In the genomic region with DNA sequence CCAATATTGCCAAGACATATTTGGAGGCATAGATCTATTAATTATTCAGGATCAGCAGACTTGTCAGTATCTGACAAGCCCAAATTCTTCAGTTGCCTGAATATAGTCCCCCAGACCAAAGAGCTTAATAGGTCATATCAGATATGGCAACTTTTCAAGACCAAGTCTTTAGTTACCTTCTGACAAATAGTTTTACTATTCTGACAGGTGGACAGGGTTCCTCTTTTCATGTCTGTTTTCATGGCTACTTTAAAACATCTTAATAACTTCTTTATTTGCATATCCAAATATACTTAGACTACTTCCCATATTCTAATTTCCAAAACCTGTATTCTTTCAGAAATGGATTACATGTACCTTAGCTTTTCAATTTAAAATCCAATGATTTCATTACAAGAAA, we compare ENCODE assay signal across 34 cellular contexts.
"Had no signal": no experiment of that assay in that cellular context is flagged by ENCODE, and none has a peak within 500 bp of the region (broad histone marks: within the 10 kb centered on the region; RNA-seq: fewer than 3 reads in every experiment).

No MANE protein-coding gene starts in this region.

- H3K27me3 Mint-ChIP-seq: activated CD4-positive, alpha-beta memory T cell treated with anti-CD3 and anti-CD28 coated beads for 36 hours; activated CD4-positive, alpha-beta T cell treated with anti-CD3 and anti-CD28 coated beads for 36 hours; activated CD4-positive, alpha-beta T cell treated with anti-CD3 and anti-CD28 coated beads, Interleukin-2, amount 10 ng/mL, durations not matched to agents 24 days and 14 days; activated CD8-positive, alpha-beta memory T cell treated with anti-CD3 and anti-CD28 coated beads, Interleukin-2, amount 10 ng/mL, durations not matched to agents 7 days and 5 days; activated naive CD4-positive, alpha-beta T cell treated with anti-CD3 and anti-CD28 coated beads, Interleukin-2, amount 10 ng/mL, durations not matched to agents 7 days and 5 days; activated naive CD8-positive, alpha-beta T cell treated with anti-CD3 and anti-CD28 coated beads, Interleukin-2, amount 10 ng/mL, durations not matched to agents 7 days and 5 days; brain; dendritic cell treated with granulocyte-macrophage colony-stimulating factor and Interleukin-4, amounts not matched to agents 40 ng/mL and 50 ng/mL, for 4 days had no signal

- H3K27ac Mint-ChIP-seq: activated CD4-positive, alpha-beta memory T cell treated with anti-CD3 and anti-CD28 coated beads for 36 hours; activated CD4-positive, alpha-beta T cell treated with anti-CD3 and anti-CD28 coated beads for 36 hours; activated CD4-positive, alpha-beta T cell treated with anti-CD3 and anti-CD28 coated beads, Interleukin-2, amount 10 ng/mL, durations not matched to agents 24 days and 14 days; activated CD8-positive, alpha-beta T cell treated with anti-CD3 and anti-CD28 coated beads, Interleukin-2, amount 10 ng/mL, durations not matched to agents 7 days and 5 days; activated naive CD4-positive, alpha-beta T cell treated with anti-CD3 and anti-CD28 coated beads, Interleukin-2, amount 10 ng/mL, durations not matched to agents 7 days and 5 days; activated naive CD8-positive, alpha-beta T cell treated with anti-CD3 and anti-CD28 coated beads, Interleukin-2, amount 10 ng/mL, durations not matched to agents 7 days and 5 days; activated T-helper 1 cell treated with anti-CD3 and anti-CD28 coated beads, Interleukin-12 subunit alpha, Interleukin-12 subunit beta, Interleukin-2, Interleukin-4 antibody, amounts not matched to agents 30 ng/mL and 10 ng/mL and 1 ng/mL, durations not matched to agents 14 hours and 24 hours and 36 hours; activated T-helper 2 cell treated with anti-CD3 and anti-CD28 coated beads, Interferon-gamma antibody, Interleukin-2, Interleukin-4, amounts not matched to agents 10 μg/mL and 5 μg/mL and 100 μg/mL, durations not matched to agents 14 hours and 24 hours and 36 hours; brain; dendritic cell treated with granulocyte-macrophage colony-stimulating factor and Interleukin-4, amounts not matched to agents 40 ng/mL and 50 ng/mL, for 4 days; endodermal cell had no signal

- H3K9me3 ChIP-seq: ascending aorta, breast epithelium, heart left ventricle had no signal

- H3K4me3 ChIP-seq: ascending aorta, breast epithelium, cardiac muscle cell, coronary artery, dorsolateral prefrontal cortex, heart left ventricle had no signal

- DNase-seq: activated CD4-positive, alpha-beta memory T cell treated with anti-CD3 and anti-CD28 coated beads for 36 hours; activated CD4-positive, alpha-beta T cell treated with anti-CD3 and anti-CD28 coated beads for 36 hours; activated CD4-positive, CD25-positive, alpha-beta regulatory T cell; activated CD4-positive, CD25-positive, alpha-beta regulatory T cell treated with anti-CD3 and anti-CD28 coated beads, Interleukin-2, amount 50 U/mL, for 72 hours; activated CD8-positive, alpha-beta memory T cell treated with anti-CD3 and anti-CD28 coated beads, Interleukin-2, amount 10 ng/mL, durations not matched to agents 7 days and 5 days; activated CD8-positive, alpha-beta memory T cell treated with anti-CD3 and anti-CD28 coated beads, Interleukin-2, amount 50 U/mL, for 4 hours; activated CD8-positive, alpha-beta T cell treated with anti-CD3 and anti-CD28 coated beads, Interleukin-2, amount 10 ng/mL, durations not matched to agents 7 days and 5 days; activated effector memory CD4-positive, alpha-beta T cell treated with anti-CD3 and anti-CD28 coated beads, Interleukin-2, amount 50 U/mL, for 16 hours; activated naive CD4-positive, alpha-beta T cell; activated naive CD4-positive, alpha-beta T cell treated with anti-CD3 and anti-CD28 coated beads, Interleukin-2, amount 10 ng/mL, durations not matched to agents 7 days and 5 days; activated naive CD8-positive, alpha-beta T cell treated with anti-CD3 and anti-CD28 coated beads, Interleukin-2, amount 10 ng/mL, durations not matched to agents 7 days and 5 days; activated T-cell treated with anti-CD3 and anti-CD28 coated beads, Interleukin-2, amount 50 U/mL, for 1 hour; activated T-cell treated with anti-CD3 and anti-CD28 coated beads, Interleukin-2, amount 50 U/mL, for 48 hours; central memory CD4-positive, alpha-beta T cell; cerebellar nuclear complex; dorsolateral prefrontal cortex; effector memory CD4-positive, alpha-beta T cell; endodermal cell; foreskin fibroblast; glutamatergic neuron; heart left ventricle; T-helper 2 cell had no signal

- H3K36me3 ChIP-seq: breast epithelium had no signal

- H3K4me1 Mint-ChIP-seq: activated CD4-positive, alpha-beta T cell treated with anti-CD3 and anti-CD28 coated beads for 36 hours; activated naive CD4-positive, alpha-beta T cell treated with anti-CD3 and anti-CD28 coated beads, Interleukin-2, amount 10 ng/mL, durations not matched to agents 7 days and 5 days; activated naive CD8-positive, alpha-beta T cell treated with anti-CD3 and anti-CD28 coated beads, Interleukin-2, amount 10 ng/mL, durations not matched to agents 7 days and 5 days; endodermal cell had no signal

- FAIRE-seq: frontal cortex had no signal

- H3K4me3 Mint-ChIP-seq: activated CD4-positive, alpha-beta memory T cell treated with anti-CD3 and anti-CD28 coated beads for 36 hours; activated CD4-positive, alpha-beta T cell treated with anti-CD3 and anti-CD28 coated beads for 36 hours; activated CD4-positive, alpha-beta T cell treated with anti-CD3 and anti-CD28 coated beads, Interleukin-2, amount 10 ng/mL, durations not matched to agents 24 days and 14 days; activated CD8-positive, alpha-beta memory T cell treated with anti-CD3 and anti-CD28 coated beads, Interleukin-2, amount 10 ng/mL, durations not matched to agents 7 days and 5 days; activated CD8-positive, alpha-beta T cell treated with anti-CD3 and anti-CD28 coated beads, Interleukin-2, amount 10 ng/mL, durations not matched to agents 7 days and 5 days; activated naive CD4-positive, alpha-beta T cell treated with anti-CD3 and anti-CD28 coated beads, Interleukin-2, amount 10 ng/mL, durations not matched to agents 7 days and 5 days; activated naive CD8-positive, alpha-beta T cell treated with anti-CD3 and anti-CD28 coated beads, Interleukin-2, amount 10 ng/mL, durations not matched to agents 7 days and 5 days; activated T-helper 1 cell treated with anti-CD3 and anti-CD28 coated beads, Interleukin-12 subunit alpha, Interleukin-12 subunit beta, Interleukin-2, Interleukin-4 antibody, amounts not matched to agents 30 ng/mL and 10 ng/mL and 1 ng/mL, durations not matched to agents 14 hours and 24 hours and 36 hours; brain; dendritic cell treated with granulocyte-macrophage colony-stimulating factor and Interleukin-4, amounts not matched to agents 40 ng/mL and 50 ng/mL, for 4 days; endodermal cell had no signal

- H3K27ac ChIP-seq: ascending aorta, breast epithelium, cardiac muscle cell, coronary artery, dorsolateral prefrontal cortex, heart left ventricle had no signal

- ATAC-seq: activated CD4-positive, alpha-beta T cell treated with anti-CD3 and anti-CD28 coated beads for 36 hours; activated CD8-positive, alpha-beta memory T cell treated with anti-CD3 and anti-CD28 coated beads, Interleukin-2, amount 10 ng/mL, durations not matched to agents 7 days and 5 days; activated CD8-positive, alpha-beta T cell treated with anti-CD3 and anti-CD28 coated beads, Interleukin-2, amount 10 ng/mL, durations not matched to agents 7 days and 5 days; activated naive CD4-positive, alpha-beta T cell treated with anti-CD3 and anti-CD28 coated beads, Interleukin-2, amount 50 U/mL, for 72 hours; esophagus mucosa; heart left ventricle had no signal

- H3K4me1 ChIP-seq: breast epithelium had no signal

- H3K9me3 Mint-ChIP-seq: activated CD4-positive, alpha-beta memory T cell treated with anti-CD3 and anti-CD28 coated beads for 36 hours; activated naive CD4-positive, alpha-beta T cell treated with anti-CD3 and anti-CD28 coated beads, Interleukin-2, amount 10 ng/mL, durations not matched to agents 7 days and 5 days; activated naive CD4-positive, alpha-beta T cell treated with anti-CD3 and anti-CD28 coated beads, Interleukin-2, amount 50 U/mL, for 72 hours; activated naive CD8-positive, alpha-beta T cell treated with anti-CD3 and anti-CD28 coated beads, Interleukin-2, amount 10 ng/mL, durations not matched to agents 7 days and 5 days; activated T-helper 1 cell treated with anti-CD3 and anti-CD28 coated beads, Interleukin-12 subunit alpha, Interleukin-12 subunit beta, Interleukin-2, Interleukin-4 antibody, amounts not matched to agents 30 ng/mL and 10 ng/mL and 1 ng/mL, durations not matched to agents 14 hours and 24 hours and 36 hours; activated T-helper 2 cell treated with anti-CD3 and anti-CD28 coated beads, Interferon-gamma antibody, Interleukin-2, Interleukin-4, amounts not matched to agents 10 μg/mL and 5 μg/mL and 100 μg/mL, durations not matched to agents 14 hours and 24 hours and 36 hours; dendritic cell treated with granulocyte-macrophage colony-stimulating factor and Interleukin-4, amounts not matched to agents 40 ng/mL and 50 ng/mL, for 4 days; endodermal cell had no signal

- H3K27me3 ChIP-seq: ascending aorta, breast epithelium, cardiac muscle cell, dorsolateral prefrontal cortex, heart left ventricle had no signal
